ENCODE assay signal across 8 cellular contexts in the genomic region with DNA sequence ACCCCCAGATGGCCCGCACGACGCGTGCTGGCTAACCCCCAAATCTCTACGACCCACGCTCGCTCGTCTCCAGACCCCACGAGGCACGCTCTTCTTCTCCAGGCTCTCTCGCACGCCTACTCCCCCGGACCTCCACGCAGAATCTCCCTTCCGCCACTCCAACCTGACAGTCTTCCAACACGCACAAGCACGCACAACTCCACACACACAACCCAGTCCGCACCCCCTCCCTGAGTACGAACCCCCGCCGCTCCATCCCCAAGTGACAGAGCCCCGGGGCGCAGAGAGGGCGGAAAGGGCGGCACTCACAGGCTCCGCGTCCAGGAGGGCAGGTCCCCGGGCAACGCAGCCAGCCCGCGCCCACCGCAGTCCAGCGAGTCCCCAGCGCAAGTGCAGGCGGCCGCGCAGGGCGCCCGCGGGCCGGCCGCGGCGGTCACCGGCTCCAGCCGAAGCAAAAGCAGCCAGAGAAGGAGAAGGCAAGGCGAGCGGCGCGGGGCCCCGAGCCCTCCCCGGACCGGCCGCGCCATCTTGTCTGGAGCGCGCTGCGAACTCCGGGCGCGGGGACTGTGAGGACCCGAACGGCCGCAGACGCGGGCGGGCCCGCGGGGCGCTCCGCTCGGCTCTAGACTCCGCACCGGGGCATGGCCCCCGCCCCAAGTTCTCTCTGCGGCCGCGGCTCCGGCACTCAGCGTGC. TPM values are rescaled to one million over a fixed set of nuclear protein-coding genes. Genes with fewer than 3 reads are reported as not detected.
DNase-seq lines count a peak whose midpoint lies in the region; ATAC-seq and TF ChIP-seq lines count a peak whose summit lies in the region.

No MANE protein-coding gene starts in this region.

- peak overlapping the region; percentile 84 for H3K27ac ChIP-seq in HUES48 (ENCODE audit: low read depth, low read length)

- H3K4me1 ChIP-seq in HUES48 (ENCODE audit: control insufficient read depth, insufficient read depth, low read length), result peaks cover 65% of the 10 kb centered on the region

- peaks cover 79% of the 10 kb centered on the region for H3K4me1 Mint-ChIP-seq in activated T-helper 1 cell treated with anti-CD3 and anti-CD28 coated beads, Interleukin-12 subunit alpha, Interleukin-12 subunit beta, Interleukin-2, Interleukin-4 antibody, amounts not matched to agents 30 ng/mL and 10 ng/mL and 1 ng/mL, durations not matched to agents 14 hours and 24 hours and 36 hours (ENCODE audit: low read depth)

- peaks cover 10% of the 10 kb centered on the region for H3K27me3 Mint-ChIP-seq in activated T-helper 1 cell treated with anti-CD3 and anti-CD28 coated beads, Interleukin-12 subunit alpha, Interleukin-12 subunit beta, Interleukin-2, Interleukin-4 antibody, amounts not matched to agents 30 ng/mL and 10 ng/mL and 1 ng/mL, durations not matched to agents 14 hours and 24 hours and 36 hours (ENCODE audit: insufficient read depth)

- TF ChIP-seq CTCF in foreskin fibroblast (IDR thresholded peaks at IDR 0.05; ENCODE audit: low read depth, low read length) (no peak), omental fat pad (IDR thresholded peaks at IDR 0.05) (no peak)

- peak; percentile 22 for ATAC-seq in GM21390 (IDR thresholded peaks at IDR 0.05; ENCODE audit: unreplicated experiment)
- ATAC-seq in omental fat pad (ENCODE audit: low FRiP score), result peak; percentile 2

- H3K9me3 Mint-ChIP-seq in activated T-helper 1 cell treated with anti-CD3 and anti-CD28 coated beads, Interleukin-12 subunit alpha, Interleukin-12 subunit beta, Interleukin-2, Interleukin-4 antibody, amounts not matched to agents 30 ng/mL and 10 ng/mL and 1 ng/mL, durations not matched to agents 14 hours and 24 hours and 36 hours, result no peaks in the 10 kb centered on the region

- peaks cover 3% of the 10 kb centered on the region; the same call in 1 of the 2 replicates for H3K27me3 ChIP-seq in HUES48 (ENCODE audit: control insufficient read depth, insufficient read depth, low read length)

- intact Hi-C loops in activated T-helper 1 cell treated with anti-CD3 and anti-CD28 coated beads, Interleukin-12 subunit alpha, Interleukin-12 subunit beta, Interleukin-2, Interleukin-4 antibody, amounts not matched to agents 30 ng/mL and 10 ng/mL and 1 ng/mL, durations not matched to agents 14 hours and 24 hours and 36 hours (cut with micrococcal nuclease), result loop anchor here (2.0 to 10.0 kb wide), 5 partner anchors 197 to 535 kb away; partner anchors contain the start of gene MAGI1

- H3K4me3 Mint-ChIP-seq in activated T-helper 1 cell treated with anti-CD3 and anti-CD28 coated beads, Interleukin-12 subunit alpha, Interleukin-12 subunit beta, Interleukin-2, Interleukin-4 antibody, amounts not matched to agents 30 ng/mL and 10 ng/mL and 1 ng/mL, durations not matched to agents 14 hours and 24 hours and 36 hours, result peak overlapping the region; percentile 99

- peak overlapping the region; percentile 88 for H3K9ac ChIP-seq in HUES48 (ENCODE audit: low read depth, low read length)

- H3K4me3 ChIP-seq in HUES48 (ENCODE audit: low read depth, low read length), result peak overlapping the region; percentile 91
- peak overlapping the region; percentile 78 to 84 for H3K4me3 ChIP-seq in foreskin fibroblast (ENCODE audit: low read depth in 1 of 2, low read length in 2 of 2)

- DNase-seq in Caki2 (ENCODE audit: low read depth) (peak; percentile 15), foreskin fibroblast (peak in 1 of 2 donors; percentile 54), omental fat pad (ENCODE audit: low spot score) (no peak), NCI-H226 (no peak), NCI-H446 treated with DMSO at 0.1 percent for 48 hours (lab: John Stamatoyannopoulos, UW) (no peak)
- DNase-seq in activated T-helper 1 cell treated with anti-CD3 and anti-CD28 coated beads, Interleukin-12 subunit alpha, Interleukin-12 subunit beta, Interleukin-2, Interleukin-4 antibody, amounts not matched to agents 30 ng/mL and 10 ng/mL and 1 ng/mL, durations not matched to agents 14 hours and 24 hours and 36 hours (ENCODE audit: low spot score), result peak; percentile 37

- H3K9me3 ChIP-seq in HUES48 (ENCODE audit: control insufficient read depth, insufficient read depth, low read length), result no peaks in the 10 kb centered on the region

- peak overlapping the region; percentile 89 for H3K27ac Mint-ChIP-seq in activated T-helper 1 cell treated with anti-CD3 and anti-CD28 coated beads, Interleukin-12 subunit alpha, Interleukin-12 subunit beta, Interleukin-2, Interleukin-4 antibody, amounts not matched to agents 30 ng/mL and 10 ng/mL and 1 ng/mL, durations not matched to agents 14 hours and 24 hours and 36 hours

- in situ Hi-C loops in Caki2 (cut with HindIII; ENCODE audit: low pct_unique_long_range_greater_than_20kb, low sequenced_read_pairs), result no loop called here

- no peaks in the 10 kb centered on the region for H3K36me3 ChIP-seq in HUES48 (ENCODE audit: control insufficient read depth, insufficient read depth, low read length)

- H3K36me3 Mint-ChIP-seq in activated T-helper 1 cell treated with anti-CD3 and anti-CD28 coated beads, Interleukin-12 subunit alpha, Interleukin-12 subunit beta, Interleukin-2, Interleukin-4 antibody, amounts not matched to agents 30 ng/mL and 10 ng/mL and 1 ng/mL, durations not matched to agents 14 hours and 24 hours and 36 hours (ENCODE audit: low read depth), result peaks cover 14% of the 10 kb centered on the region

RNA-seq across cellular contexts. Expression of gene LRIG1, which starts 0.8 kb away (rescaled TPM):
- total RNA-seq in Caki2 (2014; rRNA removed; shearing (Covaris generic); ENCODE audit: low replicate concordance), result 4.0 and 4.7 TPM in 2 replicates
- 57.4 and 59.5 TPM in 2 replicates for total RNA-seq in activated T-helper 1 cell treated with anti-CD3 and anti-CD28 coated beads, Interleukin-12 subunit alpha, Interleukin-12 subunit beta, Interleukin-2, Interleukin-4 antibody, amounts not matched to agents 30 ng/mL and 10 ng/mL and 1 ng/mL, durations not matched to agents 14 hours and 24 hours and 36 hours
- 10 to 100 TPM; 44.2 to 96.2 (median 57.6) TPM for total RNA-seq in omental fat pad

Comparison
In these comparisons a context has a peak if more than half of its experiments do, and no peak if none do; other contexts are left out.
1. DNase-seq: peak in Caki2 (single experiment) and activated T-helper 1 cell treated with anti-CD3 and anti-CD28 coated beads, Interleukin-12 subunit alpha, Interleukin-12 subunit beta, Interleukin-2, Interleukin-4 antibody, amounts not matched to agents 30 ng/mL and 10 ng/mL and 1 ng/mL, durations not matched to agents 14 hours and 24 hours and 36 hours (single experiment); none in omental fat pad (single experiment), NCI-H226 (single experiment) and NCI-H446 treated with DMSO at 0.1 percent for 48 hours (single experiment).